In genomic region chr1:214101246-214101645, GRCh38 we compare ENCODE assay signal across 27 cellular contexts.
"Had no signal": no experiment of that assay in that cellular context is flagged by ENCODE, and none has a peak within 500 bp of the region (broad histone marks: within the 10 kb centered on the region; RNA-seq: fewer than 3 reads in every experiment).

No MANE protein-coding gene starts in this region.

- H2AFZ ChIP-seq: hepatocyte, neural progenitor cell, parathyroid adenoma had no signal

- DNase-seq: dorsolateral prefrontal cortex; effector CD4-positive, alpha-beta T cell; foreskin keratinocyte; heart left ventricle; kidney; mesenchymal stem cell; midbrain; naive thymus-derived CD4-positive, alpha-beta T cell; right lobe of liver; small intestine; stimulated activated CD4-positive, alpha-beta T cell treated with anti-CD3 and anti-CD28 coated beads, Interleukin-12 subunit alpha, Interleukin-12 subunit beta, amount 100 ng/mL, for 4 hours; stimulated activated CD4-positive, alpha-beta T cell treated with anti-CD3 and anti-CD28 coated beads, Interleukin-1b, Interleukin-23, amount 100 ng/mL, for 48 hours; stimulated activated CD4-positive, alpha-beta T cell treated with anti-CD3 and anti-CD28 coated beads, Interleukin-4, amount 100 ng/mL, for 1 hour; stimulated activated CD8-positive, alpha-beta memory T cell treated with anti-CD3 and anti-CD28 coated beads, Interleukin-4, amount 100 ng/mL, for 48 hours; stimulated activated naive CD4-positive, alpha-beta T cell; stomach; testis; tibial artery had no signal

- H3K4me1 Mint-ChIP-seq: naive thymus-derived CD4-positive, alpha-beta T cell; nephron; neural progenitor cell had no signal

- H3K4me2 ChIP-seq: hepatocyte, neural progenitor cell had no signal

- H3K27me3 ChIP-seq: dorsolateral prefrontal cortex, esophagus muscularis mucosa, foreskin keratinocyte, gastroesophageal sphincter, heart left ventricle, hepatocyte, neural progenitor cell, right lobe of liver, stomach, testis, tibial artery had no signal

- H3K4me3 ChIP-seq: dorsolateral prefrontal cortex, esophagus muscularis mucosa, gastroesophageal sphincter, heart left ventricle, hepatocyte, neural progenitor cell, right lobe of liver, stomach, testis, tibial artery had no signal

- H3K4me3 Mint-ChIP-seq: naive thymus-derived CD4-positive, alpha-beta T cell; nephron; neural progenitor cell; type B pancreatic cell had no signal

- H3K36me3 ChIP-seq: esophagus muscularis mucosa, gastroesophageal sphincter, heart left ventricle, neural progenitor cell, right lobe of liver, stomach, tibial artery had no signal

- H3K4me1 ChIP-seq: esophagus muscularis mucosa, gastroesophageal sphincter, parathyroid adenoma, right lobe of liver, stomach, testis, tibial artery had no signal

- H3K9me3 Mint-ChIP-seq: neural progenitor cell, type B pancreatic cell had no signal

- H3K27ac ChIP-seq: dorsolateral prefrontal cortex, esophagus muscularis mucosa, foreskin keratinocyte, gastroesophageal sphincter, heart left ventricle, neural progenitor cell, parathyroid adenoma, right lobe of liver, stomach, testis, tibial artery had no signal

- ATAC-seq: foreskin keratinocyte; gastroesophageal sphincter; heart left ventricle; left lobe of liver; naive thymus-derived CD4-positive, alpha-beta T cell; right lobe of liver had no signal

- H3K9ac ChIP-seq: neural progenitor cell, parathyroid adenoma had no signal

- H3K27me3 Mint-ChIP-seq: progenitor cell of endocrine pancreas, type B pancreatic cell had no signal

- H3K36me3 Mint-ChIP-seq: neural progenitor cell, type B pancreatic cell had no signal

- H3K27ac Mint-ChIP-seq: naive thymus-derived CD4-positive, alpha-beta T cell; nephron; neural progenitor cell; progenitor cell of endocrine pancreas; type B pancreatic cell had no signal

- H3K79me2 ChIP-seq: hepatocyte, parathyroid adenoma had no signal

- H3K9me3 ChIP-seq: right lobe of liver, testis had no signal
